In the genomic region with DNA sequence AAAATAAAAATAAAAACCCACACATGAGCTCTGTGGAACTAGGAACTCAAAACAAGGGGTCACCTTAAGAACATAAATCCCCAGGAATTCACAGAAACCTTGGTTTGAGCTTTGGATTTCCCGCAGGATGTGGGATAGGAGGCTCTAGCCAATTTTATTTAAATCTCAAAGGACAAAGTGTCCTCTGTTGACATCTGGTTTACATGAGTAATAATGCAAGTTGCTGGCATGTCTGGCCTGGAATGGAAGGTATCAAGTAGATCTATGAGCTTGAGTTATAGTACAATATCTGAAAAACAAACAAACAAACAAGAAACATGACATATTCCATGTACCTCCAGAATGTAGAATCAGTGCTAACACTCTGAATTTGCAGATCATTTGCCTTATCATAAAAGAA, we compare ENCODE assay signal across 15 cellular contexts.
DNase-seq lines count a peak whose midpoint lies in the region; ATAC-seq and TF ChIP-seq lines count a peak whose summit lies in the region.
"Had no signal": no experiment of that assay in that cellular context is flagged by ENCODE, and none has a peak within 500 bp of the region (broad histone marks: within the 10 kb centered on the region; RNA-seq: fewer than 3 reads in every experiment).

No MANE protein-coding gene starts in this region.

- POLR2A ChIA-PET in WTC11 (lab: Charles Lee), result no interaction called here

- H3K27ac Mint-ChIP-seq in WTC11 (no peak overlapping the region), nephron progenitor cell (no peak overlapping the region)
- H3K27ac Mint-ChIP-seq in effector memory CD8-positive, alpha-beta T cell, result no peak overlapping the region
- H3K27ac Mint-ChIP-seq: CD4-positive, alpha-beta T cell; GM23338 had no signal

- H3K9me3 Mint-ChIP-seq in WTC11, result peaks cover 18% of the 10 kb centered on the region
- peaks cover 2 to 6% of the 10 kb centered on the region in 2 donors for H3K9me3 Mint-ChIP-seq in effector memory CD8-positive, alpha-beta T cell
- peaks cover 22% of the 10 kb centered on the region for H3K9me3 Mint-ChIP-seq in nephron progenitor cell

- H3K36me3 ChIP-seq in adipocyte (ENCODE audit: control insufficient read depth, insufficient read depth, low read length, severe bottlenecking), result no peaks in the 10 kb centered on the region

- TF ChIP-seq CTCF in WTC11 (IDR thresholded peaks at IDR 0.05) (no peak), nephron progenitor cell (IDR thresholded peaks at IDR 0.05) (no peak)

- DNase-seq in HCEC 1CT, result peak; percentile 30
- DNase-seq in adipocyte (ENCODE audit: low read depth), result peak; percentile 61
- DNase-seq in fibroblast of gingiva (ENCODE audit: low read depth), result peak; percentile 47
- DNase-seq in WTC11 (ENCODE audit: low spot score), result no peak
- no peak for DNase-seq in effector memory CD8-positive, alpha-beta T cell
- no peak for DNase-seq in nephron progenitor cell
- DNase-seq: ACHN; AML-193; Caco-2; CD4-positive, alpha-beta T cell; H9; IMR-90 had no signal

- H3K27me3 ChIP-seq in adipocyte (replicated peaks; ENCODE audit: control insufficient read depth, insufficient read depth, low read length), result no peaks in the 10 kb centered on the region

- peaks cover 9% of the 10 kb centered on the region for H3K4me1 ChIP-seq in adipocyte (ENCODE audit: control insufficient read depth, insufficient read depth, low read length)
- H3K4me1 ChIP-seq: Caco-2 had no signal

- ATAC-seq in WTC11 (no peak), HG03520 (IDR thresholded peaks at IDR 0.05; ENCODE audit: unreplicated experiment) (no peak)
- no peak for ATAC-seq in effector memory CD8-positive, alpha-beta T cell (replicated peaks)
- ATAC-seq: GM23338, K562 had no signal

- CTCF ChIA-PET in WTC11 (lab: Charles Lee), result no interaction called here

- H3K9ac ChIP-seq in adipocyte (ENCODE audit: low read length), result no peak overlapping the region

- H3K4me3 ChIP-seq in adipocyte (ENCODE audit: low read length), result no peak overlapping the region
- H3K4me3 ChIP-seq: GM23338, K562 had no signal

- peaks cover 9% of the 10 kb centered on the region for H3K36me3 Mint-ChIP-seq in WTC11
- no peaks in the 10 kb centered on the region for H3K36me3 Mint-ChIP-seq in effector memory CD8-positive, alpha-beta T cell (ENCODE audit: insufficient read depth)
- H3K36me3 Mint-ChIP-seq in nephron progenitor cell (ENCODE audit: low read depth), result no peaks in the 10 kb centered on the region

- H3K27me3 Mint-ChIP-seq in WTC11 (ENCODE audit: low read depth), result no peaks in the 10 kb centered on the region; the same call in 1 of the 2 replicates
- H3K27me3 Mint-ChIP-seq in effector memory CD8-positive, alpha-beta T cell, result peaks cover 13 to 17% of the 10 kb centered on the region in 2 donors
- peaks cover 10% of the 10 kb centered on the region for H3K27me3 Mint-ChIP-seq in nephron progenitor cell (ENCODE audit: low read depth, poor library complexity)

- H3K4me3 Mint-ChIP-seq in WTC11, result no peak overlapping the region
- H3K4me3 Mint-ChIP-seq in effector memory CD8-positive, alpha-beta T cell, result no peak overlapping the region
- no peak overlapping the region for H3K4me3 Mint-ChIP-seq in nephron progenitor cell
- H3K4me3 Mint-ChIP-seq: CD4-positive, alpha-beta T cell; GM23338; H9 had no signal

- H3K9me3 ChIP-seq in adipocyte (ENCODE audit: control insufficient read depth, low read length), result peaks cover 18% of the 10 kb centered on the region

- H3K4me1 Mint-ChIP-seq in WTC11, result peaks cover 8% of the 10 kb centered on the region
- no peaks in the 10 kb centered on the region for H3K4me1 Mint-ChIP-seq in effector memory CD8-positive, alpha-beta T cell (ENCODE audit: low read depth in 2 of 2)
- no peaks in the 10 kb centered on the region for H3K4me1 Mint-ChIP-seq in nephron progenitor cell

TF ChIP-seq in WTC11, 78 proteins besides CTCF, POLR2A, EP300 and RAD21:
- TF ChIP-seq EMX1 (CRISPR knock-in tag; IDR thresholded peaks at IDR 0.05) (no peak), NR3C1 (CRISPR knock-in tag; conservative IDR thresholded peaks at IDR 0.05; ENCODE audit: low read depth) (no peak)

Comparison
In these comparisons a context has a peak if more than half of its experiments do, and no peak if none do; other contexts are left out.
1. DNase-seq: peak in HCEC 1CT (single experiment), adipocyte (single experiment) and fibroblast of gingiva (single experiment); none in WTC11 (single experiment), effector memory CD8-positive, alpha-beta T cell (0 of 3) and nephron progenitor cell (single experiment).